Comparison of ENCODE assay signal across 25 cellular contexts in genomic region chr2:217612920-217613319, GRCh38.
DNase-seq lines count a peak whose midpoint lies in the region; TF ChIP-seq lines count a peak whose summit lies in the region.
"Had no signal": no experiment of that assay in that cellular context is flagged by ENCODE, and none has a peak within 500 bp of the region (broad histone marks: within the 10 kb centered on the region; RNA-seq: fewer than 3 reads in every experiment).

No MANE protein-coding gene starts in this region.

- H3K36me3 ChIP-seq in ascending aorta: peaks cover 8 to 35% of the 10 kb centered on the region in 2 donors
- H3K36me3 ChIP-seq: BLaER1 had no signal

- no peaks in the 10 kb centered on the region for H3K4me1 ChIP-seq in ascending aorta
- H3K4me1 ChIP-seq: BLaER1 had no signal

- in situ Hi-C loops in G401 (cut with HindIII; ENCODE audit: low sequenced_read_pairs): no loop called here

- TF ChIP-seq CTCF in ascending aorta (IDR thresholded peaks at IDR 0.05): no peak

- H3K9me3 ChIP-seq in ascending aorta: no peaks in the 10 kb centered on the region
- H3K9me3 ChIP-seq: BLaER1, SK-N-SH had no signal

- peak; percentile 10 for DNase-seq in NCI-H146 (lab: John Stamatoyannopoulos, UW)
- DNase-seq in NCI-H146 treated with DMSO at 0.1 percent for 48 hours (lab: John Stamatoyannopoulos, UW; ENCODE audit: unreplicated experiment): no peak
- DNase-seq in G401 (ENCODE audit: low spot score): peak; percentile 93
- peak; percentile 91 for DNase-seq in cerebellar cortex (ENCODE audit: low spot score)
- peak; percentile 15 for DNase-seq in occipital lobe (lab: John Stamatoyannopoulos, UW)
- DNase-seq in ascending aorta (ENCODE audit: low spot score in 2 of 2): no peak
- no peak for DNase-seq in stimulated activated CD4-positive, alpha-beta T cell treated with anti-CD3 and anti-CD28 coated beads, Interleukin-1b, Interleukin-23, amount 100 ng/mL, for 48 hours
- DNase-seq in GM19238 (ENCODE audit: insufficient read length, low spot score): no peak
- DNase-seq: 8988T; ACHN; CD4-positive, CD25-positive, alpha-beta regulatory T cell; EL; GF-D8; GOT3; Karpas-422; NCI-H1092 treated with DMSO at 0.1 percent for 48 hours; NCI-H1436; NCI-H1930; NCI-H2107; NCI-H526; NK-92 treated with Interleukin-12 subunit alpha and Interleukin-12 subunit beta, amount 100 ng/mL, for 24 hours; PC-3; SK-N-SH; SW 1271 had no signal

- intact Hi-C loops in ascending aorta (cut with DNase I): no loop called here

- H3K27me3 ChIP-seq in ascending aorta: no peaks in the 10 kb centered on the region
- H3K27me3 ChIP-seq: BLaER1 had no signal

- H3K4me3 ChIP-seq in ascending aorta: no peak overlapping the region
- H3K4me3 ChIP-seq: BLaER1 had no signal

- no peak overlapping the region for H3K27ac ChIP-seq in ascending aorta
- H3K27ac ChIP-seq: BLaER1 had no signal

Comparison
In these comparisons a context has a peak if more than half of its experiments do, and no peak if none do; other contexts are left out.
1. DNase-seq: peak in NCI-H146 (single experiment), G401 (single experiment), cerebellar cortex (single experiment) and occipital lobe (single experiment); none in NCI-H146 treated with DMSO at 0.1 percent for 48 hours (single experiment), ascending aorta (0 of 2), stimulated activated CD4-positive, alpha-beta T cell treated with anti-CD3 and anti-CD28 coated beads, Interleukin-1b, Interleukin-23, amount 100 ng/mL, for 48 hours (single experiment) and GM19238 (single experiment).